ENCODE assay signal across 8 cellular contexts in the genomic region with DNA sequence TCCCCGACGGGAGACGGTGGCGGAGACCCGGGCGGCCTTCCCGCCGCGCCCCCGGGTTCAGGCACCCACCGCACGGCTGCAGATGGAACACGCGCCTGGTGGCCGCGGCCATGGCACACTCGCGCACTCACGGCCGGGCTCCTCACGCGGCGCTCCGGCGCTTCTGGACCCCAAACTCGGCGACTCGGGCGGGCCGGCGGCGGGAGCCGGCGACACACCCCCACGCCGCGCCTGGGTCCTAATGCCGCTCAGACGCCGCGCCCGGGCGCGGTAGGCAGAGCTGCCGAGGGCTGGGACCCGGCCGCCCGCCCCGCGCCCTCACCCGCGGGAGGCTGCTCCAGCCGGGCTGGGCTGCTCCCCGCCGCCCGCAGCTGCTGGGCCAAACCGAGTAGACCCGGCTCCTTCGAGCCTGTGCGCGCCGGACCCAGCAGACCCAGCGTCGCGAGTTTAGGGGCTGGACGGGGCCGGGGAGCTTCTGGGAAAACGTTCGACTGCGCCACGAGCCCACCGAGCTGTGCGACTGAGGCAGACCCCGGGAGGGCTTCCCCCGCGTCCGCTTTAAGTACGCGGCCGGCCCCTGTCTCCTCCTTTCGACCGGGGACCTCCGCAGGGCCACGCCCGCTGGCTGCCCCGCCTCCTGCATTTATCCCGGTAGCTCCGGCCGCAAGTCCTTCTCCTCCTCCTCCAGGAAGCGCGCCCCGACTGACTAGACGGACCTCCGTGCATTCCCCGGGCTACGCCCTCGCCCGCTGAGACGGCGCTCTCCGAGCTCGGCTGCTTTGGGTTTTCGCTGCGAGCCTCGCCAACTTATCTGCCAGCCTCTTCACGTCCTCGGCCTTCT. TPM values are rescaled to one million over a fixed set of nuclear protein-coding genes. Genes with fewer than 3 reads are reported as not detected.
DNase-seq lines count a peak whose midpoint lies in the region; TF ChIP-seq lines count a peak whose summit lies in the region.

A gene (minus strand): TSS at position 165 of the 841 bp plus-strand sequence. CDS start 53 bp downstream, at position 112.

- peaks cover 62% of the 10 kb centered on the region for H3K27me3 ChIP-seq in osteoblast (ENCODE audit: insufficient read depth, low read length)

- H3K9me3 ChIP-seq in HEK293 (ENCODE audit: control insufficient read depth, insufficient read depth, low read depth, low read length) = no peaks in the 10 kb centered on the region
- H3K9me3 ChIP-seq in osteoblast (ENCODE audit: low read depth, low read length) = no peaks in the 10 kb centered on the region

- CTCF ChIA-PET in HEK293 (lab: Yijun Ruan, JAX) = interaction anchor here (0.6 to 2.6 kb wide), 8 partner anchors 9 to 1832 kb away, joined by 3 to 22 read pairs (median 4); no protein-coding TSS in a partner anchor
- CTCF ChIA-PET in activated naive CD4-positive, alpha-beta T cell treated with anti-CD3 and anti-CD28 coated beads for 36 hours (lab: Charles Lee) = interaction anchor here (0.6 kb wide), 1 partner anchor 97 kb away, joined by 4 read pairs; no protein-coding TSS in a partner anchor

- H3K4me1 ChIP-seq in HEK293 (ENCODE audit: control insufficient read depth, insufficient read depth, low read length) = no peaks in the 10 kb centered on the region
- peaks cover 5% of the 10 kb centered on the region for H3K4me1 ChIP-seq in osteoblast (ENCODE audit: insufficient read depth, low read length)

- DNase-seq in DMS79 treated with DMSO at 0.1 percent for 48 hours (lab: John Stamatoyannopoulos, UW) = peak; percentile 26
- DNase-seq in NOMO-1 (lab: John Stamatoyannopoulos, UW; ENCODE audit: unreplicated experiment in 2 of 2) = peak; percentile 59 to 67
- peak; percentile 33 for DNase-seq in activated naive CD4-positive, alpha-beta T cell treated with anti-CD3 and anti-CD28 coated beads for 36 hours
- DNase-seq in glomerular endothelial cell (ENCODE audit: extremely low read depth, low read depth, low spot score) = no peak
- DNase-seq in osteoblast (ENCODE audit: insufficient read length, low spot score, missing footprints) = peak; percentile 93
- DNase-seq in cerebellar nuclear complex (lab: John Stamatoyannopoulos, UW) = no peak
- no peak for DNase-seq in NCI-H524 treated with DMSO at 0.1 percent for 48 hours (lab: John Stamatoyannopoulos, UW)

- H3K9me3 Mint-ChIP-seq in activated naive CD4-positive, alpha-beta T cell treated with anti-CD3 and anti-CD28 coated beads for 36 hours = no peaks in the 10 kb centered on the region

- H3K79me2 ChIP-seq in osteoblast (ENCODE audit: insufficient read depth, low read length) = no peaks in the 10 kb centered on the region

- H4K20me1 ChIP-seq in osteoblast (ENCODE audit: insufficient read depth, low read length) = no peaks in the 10 kb centered on the region

- POLR2A ChIA-PET in HEK293 (lab: Yijun Ruan, JAX) = interaction anchor here (0.6 to 1.7 kb wide), 8 partner anchors 12 to 193 kb away, joined by 3 to 8 read pairs (median 4); a partner anchor contains a TSS

- TF ChIP-seq CTCF in HEK293 (tag by site-specific recombination; IDR thresholded peaks at IDR 0.05) = no peak
- no peak for TF ChIP-seq CTCF in osteoblast (IDR thresholded peaks at IDR 0.05; ENCODE audit: extremely low read depth, low read depth, low read length)

- H3K27ac ChIP-seq in HEK293 (ENCODE audit: extremely low read depth, low read depth, low read length) (peak within 1 kb of the TSS; percentile 62; the same call in 1 of the 2 replicates), osteoblast (ENCODE audit: low read depth, low read length) (no peak within 1 kb of the TSS)

- intact Hi-C loops in activated naive CD4-positive, alpha-beta T cell treated with anti-CD3 and anti-CD28 coated beads for 36 hours (cut with micrococcal nuclease) = loop anchor here (5.0 kb wide), 1 partner anchor 78 kb away; no protein-coding TSS in a partner anchor

- peaks cover 66% of the 10 kb centered on the region for H3K27me3 Mint-ChIP-seq in activated naive CD4-positive, alpha-beta T cell treated with anti-CD3 and anti-CD28 coated beads for 36 hours (ENCODE audit: low read depth)

- peak within 1 kb of the TSS; percentile 59 for H2AFZ ChIP-seq in osteoblast (ENCODE audit: low read length)

- peak within 1 kb of the TSS; percentile 55 for H3K4me3 ChIP-seq in HEK293 (ENCODE audit: low read depth, low read length)
- peak within 1 kb of the TSS; percentile 69 for H3K4me3 ChIP-seq in osteoblast (ENCODE audit: insufficient read depth, low read length)

- no peaks in the 10 kb centered on the region for H3K36me3 ChIP-seq in HEK293 (ENCODE audit: control insufficient read depth in 2 of 2, insufficient read depth in 1 of 2, low read length in 2 of 2)
- no peaks in the 10 kb centered on the region for H3K36me3 ChIP-seq in osteoblast (ENCODE audit: insufficient read depth, low read length)

- H3K36me3 Mint-ChIP-seq in activated naive CD4-positive, alpha-beta T cell treated with anti-CD3 and anti-CD28 coated beads for 36 hours (ENCODE audit: low read depth) = no peaks in the 10 kb centered on the region

- no peak within 1 kb of the TSS for H3K27ac Mint-ChIP-seq in activated naive CD4-positive, alpha-beta T cell treated with anti-CD3 and anti-CD28 coated beads for 36 hours

- peaks cover 6% of the 10 kb centered on the region for H3K4me1 Mint-ChIP-seq in activated naive CD4-positive, alpha-beta T cell treated with anti-CD3 and anti-CD28 coated beads for 36 hours (ENCODE audit: low read depth)

- H3K4me2 ChIP-seq in osteoblast (ENCODE audit: insufficient read depth, low read length) = peak within 1 kb of the TSS; percentile 67

- peak within 1 kb of the TSS; percentile 77 for H3K4me3 Mint-ChIP-seq in activated naive CD4-positive, alpha-beta T cell treated with anti-CD3 and anti-CD28 coated beads for 36 hours

TF ChIP-seq in HEK293, 187 proteins besides CTCF, POLR2A, EP300 and RAD21 (continues in another document):
- no peak for TF ChIP-seq ZNF473 (tag by site-specific recombination; IDR thresholded peaks at IDR 0.05)
- TF ChIP-seq, protein P1, sequence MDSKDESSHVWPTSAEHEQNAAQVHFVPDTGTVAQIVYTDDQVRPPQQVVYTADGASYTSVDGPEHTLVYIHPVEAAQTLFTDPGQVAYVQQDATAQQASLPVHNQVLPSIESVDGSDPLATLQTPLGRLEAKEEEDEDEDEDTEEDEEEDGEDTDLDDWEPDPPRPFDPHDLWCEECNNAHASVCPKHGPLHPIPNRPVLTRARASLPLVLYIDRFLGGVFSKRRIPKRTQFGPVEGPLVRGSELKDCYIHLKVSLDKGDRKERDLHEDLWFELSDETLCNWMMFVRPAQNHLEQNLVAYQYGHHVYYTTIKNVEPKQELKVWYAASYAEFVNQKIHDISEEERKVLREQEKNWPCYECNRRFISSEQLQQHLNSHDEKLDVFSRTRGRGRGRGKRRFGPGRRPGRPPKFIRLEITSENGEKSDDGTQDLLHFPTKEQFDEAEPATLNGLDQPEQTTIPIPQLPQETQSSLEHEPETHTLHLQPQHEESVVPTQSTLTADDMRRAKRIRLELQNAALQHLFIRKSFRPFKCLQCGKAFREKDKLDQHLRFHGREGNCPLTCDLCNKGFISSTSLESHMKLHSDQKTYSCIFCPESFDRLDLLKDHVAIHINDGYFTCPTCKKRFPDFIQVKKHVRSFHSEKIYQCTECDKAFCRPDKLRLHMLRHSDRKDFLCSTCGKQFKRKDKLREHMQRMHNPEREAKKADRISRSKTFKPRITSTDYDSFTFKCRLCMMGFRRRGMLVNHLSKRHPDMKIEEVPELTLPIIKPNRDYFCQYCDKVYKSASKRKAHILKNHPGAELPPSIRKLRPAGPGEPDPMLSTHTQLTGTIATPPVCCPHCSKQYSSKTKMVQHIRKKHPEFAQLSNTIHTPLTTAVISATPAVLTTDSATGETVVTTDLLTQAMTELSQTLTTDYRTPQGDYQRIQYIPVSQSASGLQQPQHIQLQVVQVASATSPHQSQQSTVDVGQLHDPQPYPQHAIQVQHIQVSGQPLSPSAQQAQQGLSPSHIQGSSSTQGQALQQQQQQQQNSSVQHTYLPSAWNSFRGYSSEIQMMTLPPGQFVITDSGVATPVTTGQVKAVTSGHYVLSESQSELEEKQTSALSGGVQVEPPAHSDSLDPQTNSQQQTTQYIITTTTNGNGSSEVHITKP (tag by site-specific recombination; IDR thresholded peaks at IDR 0.05) = peak; percentile 65
- TF ChIP-seq ZNF76 (tag by site-specific recombination; IDR thresholded peaks at IDR 0.05; ENCODE audit: borderline replicate concordance, low read depth) = peak; percentile 66; the same call in 1 of the 2 replicates
- peak; percentile 89 for TF ChIP-seq SP3 (tag by site-specific recombination; IDR thresholded peaks at IDR 0.05)
- TF ChIP-seq, protein P2, sequence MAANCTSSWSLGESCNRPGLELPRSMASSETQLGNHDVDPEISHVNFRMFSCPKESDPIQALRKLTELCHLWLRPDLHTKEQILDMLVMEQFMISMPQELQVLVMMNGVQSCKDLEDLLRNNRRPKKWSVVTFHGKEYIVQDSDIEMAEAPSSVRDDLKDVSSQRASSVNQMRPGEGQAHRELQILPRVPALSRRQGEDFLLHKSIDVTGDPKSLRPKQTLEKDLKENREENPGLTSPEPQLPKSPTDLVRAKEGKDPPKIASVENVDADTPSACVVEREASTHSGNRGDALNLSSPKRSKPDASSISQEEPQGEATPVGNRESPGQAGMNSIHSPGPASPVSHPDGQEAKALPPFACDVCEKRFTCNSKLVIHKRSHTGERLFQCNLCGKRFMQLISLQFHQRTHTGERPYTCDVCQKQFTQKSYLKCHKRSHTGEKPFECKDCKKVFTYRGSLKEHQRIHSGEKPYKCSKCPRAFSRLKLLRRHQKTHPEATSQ (tag by site-specific recombination; IDR thresholded peaks at IDR 0.05) = 0 out of 2 replicates have a peak, but pooled peaks have one; percentile 49
- TF ChIP-seq HOXC10 (CRISPR knock-in tag; IDR thresholded peaks at IDR 0.05) = no peak
- TF ChIP-seq ZBTB8A (tag by site-specific recombination; IDR thresholded peaks at IDR 0.05) = peak; percentile 70
- TF ChIP-seq HOXA7 (CRISPR knock-in tag; IDR thresholded peaks at IDR 0.05; ENCODE audit: borderline replicate concordance) = no peak
- peak; percentile 21; the same call in 1 of the 2 replicates for TF ChIP-seq KLF8 (tag by site-specific recombination; IDR thresholded peaks at IDR 0.05)
- peak; percentile 78 for TF ChIP-seq ZNF341 (tag by site-specific recombination; IDR thresholded peaks at IDR 0.05; ENCODE audit: low read depth)
- peak; percentile 99 for TF ChIP-seq KLF10 (tag by site-specific recombination; IDR thresholded peaks at IDR 0.05)
- no peak for TF ChIP-seq ZFP41 (tag by site-specific recombination; IDR thresholded peaks at IDR 0.05; ENCODE audit: borderline replicate concordance)
- TF ChIP-seq ZNF600 (tag by site-specific recombination; IDR thresholded peaks at IDR 0.05) = peak; percentile 21; the same call in 1 of the 2 replicates
- TF ChIP-seq SP2 (tag by site-specific recombination; IDR thresholded peaks at IDR 0.05) = peak; percentile 65
- no peak for TF ChIP-seq PRDM1 (tag by site-specific recombination; IDR thresholded peaks at IDR 0.05)
- TF ChIP-seq ZBTB21 (tag by site-specific recombination; IDR thresholded peaks at IDR 0.05) = no peak

RNA-seq across cellular contexts. Expression of the gene that starts here (rescaled TPM):
- total RNA-seq in activated naive CD4-positive, alpha-beta T cell treated with anti-CD3 and anti-CD28 coated beads for 36 hours = under 1 TPM; 0.72 to 0.91 TPM
- 10.9 and 11.3 TPM in 2 replicates for total RNA-seq in glomerular endothelial cell
- under 0.01 TPM in 2 replicates for total RNA-seq in osteoblast

Comparison
In these comparisons a context has a peak if more than half of its experiments do, and no peak if none do; other contexts are left out.
1. Peak in DNase-seq in activated naive CD4-positive, alpha-beta T cell treated with anti-CD3 and anti-CD28 coated beads for 36 hours; RNA of the gene not detected or under 1 TPM.
2. Peak in DNase-seq, H3K4me3 ChIP-seq and H3K4me2 ChIP-seq in osteoblast; RNA of the gene not detected or under 1 TPM.
3. DNase-seq: peak in DMS79 treated with DMSO at 0.1 percent for 48 hours (single experiment) and NOMO-1 (2 of 2); none in glomerular endothelial cell (single experiment), cerebellar nuclear complex (0 of 2) and NCI-H524 treated with DMSO at 0.1 percent for 48 hours (single experiment).